ENCODE assay signal across 1 cellular context in the genomic region with DNA sequence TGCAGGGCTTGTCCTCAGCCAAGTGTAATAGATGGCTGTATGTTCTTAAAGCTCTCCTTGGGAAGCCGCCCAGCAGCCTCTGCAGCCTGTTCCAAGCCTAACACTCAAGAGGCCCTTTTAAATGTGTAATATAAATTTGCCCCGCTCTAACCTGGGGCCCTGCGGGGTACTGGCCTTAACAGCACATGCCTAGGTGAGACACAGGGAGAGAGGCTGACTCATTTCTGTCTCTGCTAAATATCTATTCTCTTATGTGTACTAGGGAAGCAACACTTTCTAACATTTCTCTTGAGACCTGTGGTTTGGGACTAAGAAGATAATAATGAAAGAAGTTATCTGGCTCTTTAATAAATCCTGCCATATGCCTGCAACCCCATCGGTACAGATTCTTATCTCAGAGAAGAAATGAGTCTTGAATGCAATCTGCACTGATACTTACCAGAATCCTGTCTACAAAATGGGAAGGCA.
TF ChIP-seq lines count a peak whose summit lies in the region.

No MANE protein-coding gene starts in this region.

TF ChIP-seq in SK-N-SH, 30 proteins besides CTCF, POLR2A, EP300 and RAD21 (continued from another document):
- TF ChIP-seq, protein P1, sequence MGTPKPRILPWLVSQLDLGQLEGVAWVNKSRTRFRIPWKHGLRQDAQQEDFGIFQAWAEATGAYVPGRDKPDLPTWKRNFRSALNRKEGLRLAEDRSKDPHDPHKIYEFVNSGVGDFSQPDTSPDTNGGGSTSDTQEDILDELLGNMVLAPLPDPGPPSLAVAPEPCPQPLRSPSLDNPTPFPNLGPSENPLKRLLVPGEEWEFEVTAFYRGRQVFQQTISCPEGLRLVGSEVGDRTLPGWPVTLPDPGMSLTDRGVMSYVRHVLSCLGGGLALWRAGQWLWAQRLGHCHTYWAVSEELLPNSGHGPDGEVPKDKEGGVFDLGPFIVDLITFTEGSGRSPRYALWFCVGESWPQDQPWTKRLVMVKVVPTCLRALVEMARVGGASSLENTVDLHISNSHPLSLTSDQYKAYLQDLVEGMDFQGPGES (IDR thresholded peaks at IDR 0.05; ENCODE audit: low read depth, low read length): no peak
- no peak for TF ChIP-seq RFX5 (IDR thresholded peaks at IDR 0.05; ENCODE audit: low read length)
- TF ChIP-seq NRF1 (IDR thresholded peaks at IDR 0.05; ENCODE audit: low read depth, low read length): no peak
- TF ChIP-seq GATA2 (CRISPR knock-in tag; IDR thresholded peaks at IDR 0.05): no peak
- TF ChIP-seq CHD2 (IDR thresholded peaks at IDR 0.05; ENCODE audit: low read length, partially characterized antibody): no peak
- TF ChIP-seq MEF2A (IDR thresholded peaks at IDR 0.05; ENCODE audit: borderline replicate concordance, low read depth): no peak
- peak; percentile 60; the same call in 1 of the 2 replicates for TF ChIP-seq YY1 (IDR thresholded peaks at IDR 0.05; ENCODE audit: low read depth)
- TF ChIP-seq FOXM1 (IDR thresholded peaks at IDR 0.05; ENCODE audit: low read depth): peak; percentile 99
- peak; percentile 87; the same call in 1 of the 2 replicates for TF ChIP-seq FOSL2 (IDR thresholded peaks at IDR 0.05; ENCODE audit: borderline replicate concordance, low read depth)
- peak; percentile 95 for TF ChIP-seq JUND (IDR thresholded peaks at IDR 0.05)
- 0 out of 2 replicates have a peak, but pooled peaks have one; percentile 12 for TF ChIP-seq REST (IDR thresholded peaks at IDR 0.05; ENCODE audit: low read depth, low read length)
- TF ChIP-seq TCF12 (IDR thresholded peaks at IDR 0.05): peak; percentile 99
- TF ChIP-seq FOXJ3 (CRISPR knock-in tag; IDR thresholded peaks at IDR 0.05): no peak
- TF ChIP-seq NFIC (IDR thresholded peaks at IDR 0.05; ENCODE audit: borderline replicate concordance): peak; percentile 94
TF ChIP-seq in SK-N-SH: peak in this region for 16.
